ENCODE assay signal across 1 cellular context in genomic region chr12:53995311-53996187, GRCh38.
A peak's percentile ranks its signal among the peaks of the same experiment; 100 is the strongest.
TF ChIP-seq lines count a peak whose summit lies in the region.

No MANE protein-coding gene starts in this region.

TF ChIP-seq in K562, 482 proteins besides CTCF, POLR2A, EP300 and RAD21 (continued from another document and continues in another):
- TF ChIP-seq CREB3 (tag; conservative IDR thresholded peaks at IDR 0.05; ENCODE audit: low read depth) (no peak), ZNF354B (CRISPR knock-in tag; IDR thresholded peaks at IDR 0.05) (no peak), KLF16 (IDR thresholded peaks at IDR 0.05) (no peak), EZH2 (IDR thresholded peaks at IDR 0.05; ENCODE audit: borderline replicate concordance, low read depth, low read length) (no peak), SRF (CRISPR knock-in tag; IDR thresholded peaks at IDR 0.05) (no peak), HEY1 (CRISPR knock-in tag; IDR thresholded peaks at IDR 0.05; ENCODE audit: borderline replicate concordance) (no peak), FOXM1 (IDR thresholded peaks at IDR 0.05; ENCODE audit: low read depth) (no peak), FOXM1 (CRISPR knock-in tag; IDR thresholded peaks at IDR 0.05; ENCODE audit: low read depth) (no peak), MAZ (CRISPR knock-in tag; conservative IDR thresholded peaks at IDR 0.05 in 1 of 2, IDR thresholded peaks at IDR 0.05 in 1 of 2) (peak; percentile 89 to 96), HMGN3 (IDR thresholded peaks at IDR 0.05; ENCODE audit: borderline replicate concordance, extremely low read depth, insufficient read length, low read depth, low read length) (no peak), ZNF408 (CRISPR knock-in tag; IDR thresholded peaks at IDR 0.05; ENCODE audit: low read depth) (no peak), ZNF165 (CRISPR knock-in tag; IDR thresholded peaks at IDR 0.05; ENCODE audit: borderline replicate concordance) (no peak), ZNF79 (CRISPR knock-in tag; IDR thresholded peaks at IDR 0.05; ENCODE audit: low read depth) (no peak), SMAD3 (CRISPR knock-in tag; conservative IDR thresholded peaks at IDR 0.05) (no peak), IRF1 (CRISPR knock-in tag; IDR thresholded peaks at IDR 0.05; ENCODE audit: borderline replicate concordance) (0 out of 2 replicates have a peak, but pooled peaks have one; percentile 68), ZNF449 (CRISPR knock-in tag; IDR thresholded peaks at IDR 0.05) (no peak), ZNF143 (CRISPR knock-in tag; IDR thresholded peaks at IDR 0.05) (no peak), TCF7L2 (IDR thresholded peaks at IDR 0.05; ENCODE audit: low read depth, low read length) (no peak), TAF15 (IDR thresholded peaks at IDR 0.05; ENCODE audit: low read depth, low read length) (no peak), RBM39 (optimal IDR thresholded peaks at IDR 0.05; ENCODE audit: low read depth, low read length) (no peak), MEF2A (IDR thresholded peaks at IDR 0.05; ENCODE audit: control insufficient read depth, low read depth, low read length) (peak; percentile 59; the same call in 1 of the 2 replicates), RBM14 (IDR thresholded peaks at IDR 0.05; ENCODE audit: borderline replicate concordance, insufficient read depth, low read depth, low read length) (no peak), ZBTB12 (CRISPR knock-in tag; IDR thresholded peaks at IDR 0.05) (no peak), ZNF780A (CRISPR knock-in tag; IDR thresholded peaks at IDR 0.05) (no peak), TFAP4 (CRISPR knock-in tag; IDR thresholded peaks at IDR 0.05; ENCODE audit: borderline replicate concordance) (peak; percentile 52; the same call in 1 of the 2 replicates), HDGF (IDR thresholded peaks at IDR 0.05) (no peak), KAT7 (CRISPR knock-in tag; IDR thresholded peaks at IDR 0.05; ENCODE audit: borderline replicate concordance) (no peak), GABPA (tag; conservative IDR thresholded peaks at IDR 0.05; ENCODE audit: low read depth) (peak; percentile 84), BDP1 (IDR thresholded peaks at IDR 0.05; ENCODE audit: insufficient read depth, insufficient read length) (no peak), SAFB (IDR thresholded peaks at IDR 0.05; ENCODE audit: borderline replicate concordance, low read depth, low read length) (no peak), WHSC1 (IDR thresholded peaks at IDR 0.05; ENCODE audit: low read length) (no peak), HMG20A (CRISPR knock-in tag; conservative IDR thresholded peaks at IDR 0.05) (no peak), BMI1 (IDR thresholded peaks at IDR 0.05; ENCODE audit: low read length) (no peak), RHOXF2B (CRISPR knock-in tag; conservative IDR thresholded peaks at IDR 0.05) (no peak), MAFK (IDR thresholded peaks at IDR 0.05; ENCODE audit: low read length) (no peak), CHCHD3 (CRISPR knock-in tag; IDR thresholded peaks at IDR 0.05) (no peak), PHB (CRISPR knock-in tag; IDR thresholded peaks at IDR 0.05) (no peak), HCFC1 (IDR thresholded peaks at IDR 0.05; ENCODE audit: low read depth, low read length) (no peak), XRCC3 (IDR thresholded peaks at IDR 0.05) (no peak), ESRRB (CRISPR knock-in tag; IDR thresholded peaks at IDR 0.05; ENCODE audit: borderline replicate concordance) (no peak), ATF4 (CRISPR knock-in tag; IDR thresholded peaks at IDR 0.05) (no peak), SNRNP70 (optimal IDR thresholded peaks at IDR 0.05; ENCODE audit: low read depth, low read length) (no peak), TRIM24 (IDR thresholded peaks at IDR 0.05) (no peak), BHLHE40 (IDR thresholded peaks at IDR 0.05; ENCODE audit: low read length) (no peak), ZFPM2 (CRISPR knock-in tag; IDR thresholded peaks at IDR 0.05) (no peak), ZSCAN29 (IDR thresholded peaks at IDR 0.05) (no peak), MAX (CRISPR knock-in tag; IDR thresholded peaks at IDR 0.05) (peak; percentile 41; the same call in 1 of the 2 replicates), RERE (CRISPR knock-in tag; IDR thresholded peaks at IDR 0.05; ENCODE audit: borderline replicate concordance) (no peak), FOXJ2 (tag; IDR thresholded peaks at IDR 0.05) (no peak), ESRRA (IDR thresholded peaks at IDR 0.05; ENCODE audit: borderline replicate concordance, low read depth) (no peak; the same call in 1 of the 2 replicates), MCM3 (IDR thresholded peaks at IDR 0.05) (no peak), HDAC2 (IDR thresholded peaks at IDR 0.05) (no peak; the same call in 1 of the 2 replicates), ZFX (CRISPR knock-in tag; IDR thresholded peaks at IDR 0.05) (peak; percentile 96), ZBTB9 (CRISPR knock-in tag; IDR thresholded peaks at IDR 0.05) (no peak), CBFA2T3 (IDR thresholded peaks at IDR 0.05) (no peak), ILK (tag; IDR thresholded peaks at IDR 0.05; ENCODE audit: borderline replicate concordance, low read depth) (no peak), E4F1 (CRISPR knock-in tag; IDR thresholded peaks at IDR 0.05; ENCODE audit: borderline replicate concordance) (no peak), TRIM28 (IDR thresholded peaks at IDR 0.05) (no peak), JUN (IDR thresholded peaks at IDR 0.05; ENCODE audit: borderline replicate concordance, low read depth, low read length) (no peak), JUN (CRISPR knock-in tag; IDR thresholded peaks at IDR 0.05; ENCODE audit: borderline replicate concordance) (no peak)
